ENCODE assay signal across 1 cellular context in genomic region chr1:243409284-243409683, GRCh38.
TF ChIP-seq lines count a peak whose summit lies in the region.

No MANE protein-coding gene starts in this region.

TF ChIP-seq in WTC11, 78 proteins besides CTCF, POLR2A, EP300 and RAD21 (continued from another document):
- TF ChIP-seq ZNF532 (CRISPR knock-in tag; IDR thresholded peaks at IDR 0.05; ENCODE audit: borderline replicate concordance) (no peak), MXD4 (CRISPR knock-in tag; IDR thresholded peaks at IDR 0.05; ENCODE audit: borderline replicate concordance) (no peak), ERG (CRISPR knock-in tag; IDR thresholded peaks at IDR 0.05) (no peak)
